Comparison of ENCODE assay signal across 27 cellular contexts in genomic region chr16:52770828-52771227, GRCh38.
"Had no signal": no experiment of that assay in that cellular context is flagged by ENCODE, and none has a peak within 500 bp of the region (broad histone marks: within the 10 kb centered on the region; RNA-seq: fewer than 3 reads in every experiment).

No MANE protein-coding gene starts in this region.

- H3K4me3 ChIP-seq: ascending aorta, breast epithelium, cardiac muscle cell, colonic mucosa, esophagus squamous epithelium, gastroesophageal sphincter had no signal

- H3K36me3 ChIP-seq: ascending aorta, breast epithelium, cardiac muscle cell, colonic mucosa, esophagus squamous epithelium, gastroesophageal sphincter had no signal

- H3K27ac ChIP-seq: ascending aorta, breast epithelium, cardiac muscle cell, colonic mucosa, epithelial cell of prostate, esophagus squamous epithelium, gastroesophageal sphincter had no signal

- DNase-seq: activated CD4-positive, alpha-beta memory T cell treated with anti-CD3 and anti-CD28 coated beads for 36 hours; activated CD4-positive, alpha-beta T cell treated with anti-CD3 and anti-CD28 coated beads for 36 hours; activated CD4-positive, alpha-beta T cell treated with anti-CD3 and anti-CD28 coated beads, Interleukin-2, amount 10 ng/mL, durations not matched to agents 24 days and 14 days; activated CD4-positive, CD25-positive, alpha-beta regulatory T cell; activated CD4-positive, CD25-positive, alpha-beta regulatory T cell treated with anti-CD3 and anti-CD28 coated beads, Interleukin-2, amount 50 U/mL, for 72 hours; activated CD8-positive, alpha-beta memory T cell treated with anti-CD3 and anti-CD28 coated beads, Interleukin-2, amount 50 U/mL, for 48 hours; activated CD8-positive, alpha-beta T cell treated with anti-CD3 and anti-CD28 coated beads, Interleukin-2, amount 10 ng/mL, durations not matched to agents 7 days and 5 days; activated gamma-delta T cell; activated naive CD4-positive, alpha-beta T cell; activated naive CD4-positive, alpha-beta T cell treated with anti-CD3 and anti-CD28 coated beads, Interleukin-2, amount 10 ng/mL, durations not matched to agents 7 days and 5 days; activated naive CD8-positive, alpha-beta T cell treated with anti-CD3 and anti-CD28 coated beads, Interleukin-2, amount 10 ng/mL, durations not matched to agents 7 days and 5 days; activated T-cell treated with anti-CD3 and anti-CD28 coated beads for 4 hours; activated T-cell treated with anti-CD3 and anti-CD28 coated beads, Interleukin-2, amount 50 U/mL, for 24 hours; activated T-cell treated with anti-CD3 and anti-CD28 coated beads, Interleukin-2, amount 50 U/mL, for 72 hours; central memory CD4-positive, alpha-beta T cell; cerebellar nuclear complex; colonic mucosa; effector CD8-positive, alpha-beta T cell; esophagus squamous epithelium; foreskin melanocyte; T-helper 2 cell had no signal

- H3K27me3 ChIP-seq: ascending aorta, breast epithelium, colonic mucosa had no signal

- ATAC-seq: activated CD4-positive, alpha-beta T cell treated with anti-CD3 and anti-CD28 coated beads for 36 hours; activated CD8-positive, alpha-beta T cell treated with anti-CD3 and anti-CD28 coated beads, Interleukin-2, amount 10 ng/mL, durations not matched to agents 7 days and 5 days; activated naive CD4-positive, alpha-beta T cell treated with anti-CD3 and anti-CD28 coated beads, Interleukin-2, amount 50 U/mL, for 72 hours; activated T-cell treated with anti-CD3 and anti-CD28 coated beads, Interleukin-2, amount 50 U/mL, for 72 hours; gastroesophageal sphincter had no signal

- H3K4me1 ChIP-seq: ascending aorta, breast epithelium, colonic mucosa, esophagus squamous epithelium, gastroesophageal sphincter had no signal

- H3K9me3 ChIP-seq: ascending aorta, breast epithelium, colonic mucosa, esophagus squamous epithelium, gastroesophageal sphincter had no signal
